In genomic region chr10:46593307-46593706, GRCh38 we compare ENCODE assay signal across 3 cellular contexts. TPM values are rescaled to one million over a fixed set of nuclear protein-coding genes. Genes with fewer than 3 reads are reported as not detected.
"Had no signal": no experiment of that assay in that cellular context is flagged by ENCODE, and none has a peak within 500 bp of the region (broad histone marks: within the 10 kb centered on the region; RNA-seq: fewer than 3 reads in every experiment).

No MANE protein-coding gene starts in this region.

RNA-seq across cellular contexts. Expression of gene GPRIN2, which starts 36.8 kb away (rescaled TPM):
- total RNA-seq: LHCN-M2, MCF 10A, NCI-H460 had no signal
